ENCODE assay signal across 1 cellular context in the genomic region with DNA sequence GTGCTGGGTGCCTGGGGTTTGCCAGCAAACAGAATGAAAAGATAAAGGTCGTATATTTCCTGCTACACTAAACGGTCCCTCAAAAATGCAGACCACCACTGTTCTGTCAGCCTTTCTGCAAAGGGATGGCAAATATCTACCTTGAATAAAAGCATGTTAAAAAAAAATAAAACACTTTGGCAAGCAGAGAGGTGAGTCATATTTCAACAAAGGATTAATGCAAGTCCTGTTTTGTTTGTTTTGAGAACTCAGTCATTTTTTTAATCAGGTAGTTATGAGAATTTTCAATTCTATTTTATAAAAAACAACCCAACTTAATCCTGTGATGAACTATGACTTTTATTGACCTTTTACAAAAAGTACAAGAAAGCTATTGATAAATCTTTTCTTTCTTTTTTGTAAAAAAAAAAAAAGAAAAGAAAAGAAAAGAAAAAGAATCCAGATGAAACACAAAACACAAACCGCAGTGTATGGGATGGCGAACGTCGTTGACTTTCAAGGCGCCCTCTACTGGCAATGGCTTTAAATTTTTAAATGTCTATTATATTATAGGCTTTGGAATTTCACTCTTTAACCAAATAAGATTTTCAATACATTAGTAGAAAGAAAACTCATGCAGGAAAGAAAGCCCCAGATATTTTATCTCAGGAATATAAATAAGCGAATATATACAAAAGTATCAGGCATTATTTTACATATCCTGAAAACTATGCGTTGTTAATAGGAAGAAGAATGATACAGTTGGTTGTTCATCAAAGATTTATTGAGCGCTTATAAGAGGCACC.
TF ChIP-seq lines count a peak whose summit lies in the region.

No MANE protein-coding gene starts in this region.

TF ChIP-seq in neural cell, 6 proteins besides CTCF, POLR2A, EP300 and RAD21 (continued from another document):
- TF ChIP-seq, protein P1, sequence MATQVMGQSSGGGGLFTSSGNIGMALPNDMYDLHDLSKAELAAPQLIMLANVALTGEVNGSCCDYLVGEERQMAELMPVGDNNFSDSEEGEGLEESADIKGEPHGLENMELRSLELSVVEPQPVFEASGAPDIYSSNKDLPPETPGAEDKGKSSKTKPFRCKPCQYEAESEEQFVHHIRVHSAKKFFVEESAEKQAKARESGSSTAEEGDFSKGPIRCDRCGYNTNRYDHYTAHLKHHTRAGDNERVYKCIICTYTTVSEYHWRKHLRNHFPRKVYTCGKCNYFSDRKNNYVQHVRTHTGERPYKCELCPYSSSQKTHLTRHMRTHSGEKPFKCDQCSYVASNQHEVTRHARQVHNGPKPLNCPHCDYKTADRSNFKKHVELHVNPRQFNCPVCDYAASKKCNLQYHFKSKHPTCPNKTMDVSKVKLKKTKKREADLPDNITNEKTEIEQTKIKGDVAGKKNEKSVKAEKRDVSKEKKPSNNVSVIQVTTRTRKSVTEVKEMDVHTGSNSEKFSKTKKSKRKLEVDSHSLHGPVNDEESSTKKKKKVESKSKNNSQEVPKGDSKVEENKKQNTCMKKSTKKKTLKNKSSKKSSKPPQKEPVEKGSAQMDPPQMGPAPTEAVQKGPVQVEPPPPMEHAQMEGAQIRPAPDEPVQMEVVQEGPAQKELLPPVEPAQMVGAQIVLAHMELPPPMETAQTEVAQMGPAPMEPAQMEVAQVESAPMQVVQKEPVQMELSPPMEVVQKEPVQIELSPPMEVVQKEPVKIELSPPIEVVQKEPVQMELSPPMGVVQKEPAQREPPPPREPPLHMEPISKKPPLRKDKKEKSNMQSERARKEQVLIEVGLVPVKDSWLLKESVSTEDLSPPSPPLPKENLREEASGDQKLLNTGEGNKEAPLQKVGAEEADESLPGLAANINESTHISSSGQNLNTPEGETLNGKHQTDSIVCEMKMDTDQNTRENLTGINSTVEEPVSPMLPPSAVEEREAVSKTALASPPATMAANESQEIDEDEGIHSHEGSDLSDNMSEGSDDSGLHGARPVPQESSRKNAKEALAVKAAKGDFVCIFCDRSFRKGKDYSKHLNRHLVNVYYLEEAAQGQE (IDR thresholded peaks at IDR 0.05; ENCODE audit: borderline replicate concordance), result no peak
